1 cellular context compared by ENCODE assay signal in the genomic region with DNA sequence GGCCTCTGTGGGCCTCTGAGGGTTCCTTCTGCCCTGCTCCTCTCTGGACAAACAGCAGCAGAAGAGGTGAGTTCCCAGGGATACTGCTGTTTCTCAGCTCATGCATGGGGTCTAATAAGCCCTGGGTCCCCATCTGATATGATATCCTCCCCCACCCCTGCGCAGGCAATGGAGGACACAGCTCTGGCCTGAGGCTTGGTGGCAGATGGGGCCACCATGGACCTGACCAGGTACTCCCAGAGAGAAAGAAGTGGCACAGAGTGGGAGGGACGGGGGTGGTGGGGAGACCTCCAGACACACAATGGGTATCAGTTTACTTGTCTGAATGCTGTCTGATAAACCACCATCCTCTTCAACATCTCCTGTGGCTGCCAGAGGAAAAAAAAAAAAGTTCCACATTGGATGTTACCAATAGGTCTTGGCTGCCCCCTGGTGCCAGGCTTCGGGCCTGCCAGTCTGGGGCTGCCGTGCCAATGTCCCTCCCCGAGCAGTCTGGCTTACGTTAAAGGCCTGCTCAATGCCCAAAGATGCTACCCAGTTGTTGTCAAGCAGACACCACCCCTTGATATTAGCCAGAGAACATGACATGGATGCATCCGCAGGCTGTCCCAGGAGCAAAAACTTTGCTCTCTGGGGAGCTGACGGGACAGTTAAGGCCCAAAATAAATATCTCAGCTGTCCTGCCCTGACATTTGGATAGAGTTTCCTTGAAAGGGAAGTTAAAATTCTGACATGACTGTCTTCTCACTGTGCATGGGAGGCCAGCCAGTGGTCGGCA.
TF ChIP-seq lines count a peak whose summit lies in the region.

No MANE protein-coding gene starts in this region.

TF ChIP-seq in SK-N-SH, 30 proteins besides CTCF, POLR2A, EP300 and RAD21 (continued from another document):
- TF ChIP-seq TAF1 (IDR thresholded peaks at IDR 0.05; ENCODE audit: borderline replicate concordance, low read depth, low read length) (no peak), RXRA (IDR thresholded peaks at IDR 0.05; ENCODE audit: borderline replicate concordance, low read depth) (no peak), CHD2 (IDR thresholded peaks at IDR 0.05; ENCODE audit: low read length, partially characterized antibody) (peak; percentile 15), GATA2 (CRISPR knock-in tag; IDR thresholded peaks at IDR 0.05) (no peak), SIN3A (IDR thresholded peaks at IDR 0.05; ENCODE audit: borderline replicate concordance, low read depth, low read length) (no peak), POLR2AphosphoS5 (IDR thresholded peaks at IDR 0.05; ENCODE audit: low read depth, low read length) (no peak), RFX5 (IDR thresholded peaks at IDR 0.05; ENCODE audit: low read length) (no peak), GABPA (IDR thresholded peaks at IDR 0.05; ENCODE audit: low read depth) (no peak), SMC3 (IDR thresholded peaks at IDR 0.05; ENCODE audit: low read depth, low read length) (peak; percentile 98), FOXM1 (IDR thresholded peaks at IDR 0.05; ENCODE audit: low read depth) (no peak), YY1 (IDR thresholded peaks at IDR 0.05; ENCODE audit: low read depth) (no peak)
- TF ChIP-seq, protein P1, sequence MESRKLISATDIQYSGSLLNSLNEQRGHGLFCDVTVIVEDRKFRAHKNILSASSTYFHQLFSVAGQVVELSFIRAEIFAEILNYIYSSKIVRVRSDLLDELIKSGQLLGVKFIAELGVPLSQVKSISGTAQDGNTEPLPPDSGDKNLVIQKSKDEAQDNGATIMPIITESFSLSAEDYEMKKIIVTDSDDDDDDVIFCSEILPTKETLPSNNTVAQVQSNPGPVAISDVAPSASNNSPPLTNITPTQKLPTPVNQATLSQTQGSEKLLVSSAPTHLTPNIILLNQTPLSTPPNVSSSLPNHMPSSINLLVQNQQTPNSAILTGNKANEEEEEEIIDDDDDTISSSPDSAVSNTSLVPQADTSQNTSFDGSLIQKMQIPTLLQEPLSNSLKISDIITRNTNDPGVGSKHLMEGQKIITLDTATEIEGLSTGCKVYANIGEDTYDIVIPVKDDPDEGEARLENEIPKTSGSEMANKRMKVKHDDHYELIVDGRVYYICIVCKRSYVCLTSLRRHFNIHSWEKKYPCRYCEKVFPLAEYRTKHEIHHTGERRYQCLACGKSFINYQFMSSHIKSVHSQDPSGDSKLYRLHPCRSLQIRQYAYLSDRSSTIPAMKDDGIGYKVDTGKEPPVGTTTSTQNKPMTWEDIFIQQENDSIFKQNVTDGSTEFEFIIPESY (IDR thresholded peaks at IDR 0.05; ENCODE audit: borderline replicate concordance, low read depth): no peak
- TF ChIP-seq, protein P2, sequence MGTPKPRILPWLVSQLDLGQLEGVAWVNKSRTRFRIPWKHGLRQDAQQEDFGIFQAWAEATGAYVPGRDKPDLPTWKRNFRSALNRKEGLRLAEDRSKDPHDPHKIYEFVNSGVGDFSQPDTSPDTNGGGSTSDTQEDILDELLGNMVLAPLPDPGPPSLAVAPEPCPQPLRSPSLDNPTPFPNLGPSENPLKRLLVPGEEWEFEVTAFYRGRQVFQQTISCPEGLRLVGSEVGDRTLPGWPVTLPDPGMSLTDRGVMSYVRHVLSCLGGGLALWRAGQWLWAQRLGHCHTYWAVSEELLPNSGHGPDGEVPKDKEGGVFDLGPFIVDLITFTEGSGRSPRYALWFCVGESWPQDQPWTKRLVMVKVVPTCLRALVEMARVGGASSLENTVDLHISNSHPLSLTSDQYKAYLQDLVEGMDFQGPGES (IDR thresholded peaks at IDR 0.05; ENCODE audit: low read depth, low read length): no peak
